ENCODE assay signal across 2 cellular contexts in genomic region chr9:122754825-122755224, GRCh38.
TF ChIP-seq lines count a peak whose summit lies in the region.

No MANE protein-coding gene starts in this region.

TF ChIP-seq in HepG2, 621 proteins besides CTCF, POLR2A, EP300 and RAD21:
- TF ChIP-seq DNMT3B (CRISPR knock-in tag; conservative IDR thresholded peaks at IDR 0.05) (no peak), ZNF317 (CRISPR knock-in tag; IDR thresholded peaks at IDR 0.05) (peak; percentile 89), ZNF484 (CRISPR knock-in tag; IDR thresholded peaks at IDR 0.05; ENCODE audit: borderline replicate concordance, low read depth) (no peak)
TF ChIP-seq in HepG2: peak in this region for 1.

TF ChIP-seq in K562, 482 proteins besides CTCF, POLR2A, EP300 and RAD21:
- peak; percentile 33; the same call in 1 of the 2 replicates for TF ChIP-seq NFE2 (IDR thresholded peaks at IDR 0.05; ENCODE audit: low read depth)
- TF ChIP-seq ZNF316 (IDR thresholded peaks at IDR 0.05) = peak; percentile 27; the same call in 1 of the 2 replicates
- TF ChIP-seq MBD1 (CRISPR knock-in tag; IDR thresholded peaks at IDR 0.05) = no peak
- TF ChIP-seq TRIM28 (IDR thresholded peaks at IDR 0.05) = 0 out of 2 replicates have a peak, but pooled peaks have one; percentile 60
